Comparison of ENCODE assay signal across 8 cellular contexts in the genomic region with DNA sequence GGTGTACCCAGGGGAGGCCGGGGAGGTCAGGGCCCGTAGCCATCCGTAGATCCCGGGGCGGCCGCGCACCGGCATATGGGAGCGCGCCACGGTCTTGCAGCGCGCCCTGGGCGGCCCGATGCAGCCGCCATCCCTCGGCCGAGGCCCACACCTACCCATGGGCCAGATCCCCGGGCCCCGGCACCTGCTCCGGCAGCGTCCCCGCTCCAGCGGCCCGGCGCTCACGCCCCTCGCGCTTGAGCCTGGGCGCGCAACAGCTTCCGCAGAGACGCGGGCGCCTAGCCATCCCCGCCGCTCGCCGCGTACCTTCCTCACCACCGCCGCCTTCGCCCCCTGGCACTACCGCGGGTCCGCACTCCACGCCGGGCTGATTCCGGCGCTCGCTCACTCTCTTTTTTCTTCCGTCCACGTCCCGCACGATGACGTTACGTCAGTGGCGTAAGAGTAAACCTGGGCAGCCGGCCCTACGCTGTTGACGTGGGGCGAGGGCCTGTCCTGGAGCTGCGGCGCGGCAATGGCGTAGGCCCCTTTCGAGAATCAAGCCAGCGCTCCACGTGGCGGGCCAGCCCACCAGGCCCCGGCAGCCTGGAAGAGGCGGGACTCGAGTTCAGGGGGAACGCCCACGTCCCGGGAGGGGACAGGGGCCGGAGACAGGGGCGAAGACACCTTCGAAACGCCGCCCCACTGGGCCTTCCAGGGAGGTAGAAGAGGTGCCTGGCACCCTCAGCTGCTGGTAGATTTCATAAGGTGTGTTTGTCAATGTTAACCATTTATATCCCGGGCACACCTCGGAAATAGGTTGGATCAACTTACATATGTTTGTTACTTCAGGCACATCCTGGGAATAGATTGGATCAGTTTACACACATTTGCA. TPM values are rescaled to one million over a fixed set of nuclear protein-coding genes. Genes with fewer than 3 reads are reported as not detected.
DNase-seq lines count a peak whose midpoint lies in the region; ATAC-seq, FAIRE-seq and TF ChIP-seq lines count a peak whose summit lies in the region.

A gene (minus strand): TSS at position 421 of the 874 bp plus-strand sequence. CDS start 3,334 bp downstream, outside the sequence.

- H3K9ac ChIP-seq in OCI-LY3 (ENCODE audit: low read length) (peak within 1 kb of the TSS; percentile 84), endothelial cell of umbilical vein (replicated peaks; ENCODE audit: extremely low read depth, insufficient read depth, low read length) (peak within 1 kb of the TSS; percentile 87)

- H3K4me3 Mint-ChIP-seq in Calu3 (ENCODE audit: low read depth, unreplicated experiment) = peak within 1 kb of the TSS; percentile 100

- DNase-seq in Calu3 (peak; percentile 86), HT-29 (ENCODE audit: low spot score) (peak; percentile 92), endothelial cell of umbilical vein (ENCODE audit: low read depth, low spot score) (peak; percentile 93), middle frontal gyrus (ENCODE audit: extremely low spot score, low spot score) (peak; percentile 77)
- DNase-seq in activated CD8-positive, alpha-beta memory T cell treated with anti-CD3 and anti-CD28 coated beads, Interleukin-2, amount 50 U/mL, for 4 hours = peak; percentile 95
- DNase-seq in stimulated activated CD8-positive, alpha-beta memory T cell treated with anti-CD3 and anti-CD28 coated beads, Interleukin-2, amount 100 ng/mL, for 1 hour (ENCODE audit: low read depth in 2 of 2) = peak; percentile 85 to 86

- dilution Hi-C loops in endothelial cell of umbilical vein (cut with MboI; ENCODE audit: extremely low pct_ligation_motif_present, low sequenced_read_pairs) = no loop called here

- H3K4me2 ChIP-seq in OCI-LY3 (ENCODE audit: low read length) (peak within 1 kb of the TSS; percentile 94), endothelial cell of umbilical vein (ENCODE audit: insufficient read depth, low read length) (peak within 1 kb of the TSS; percentile 97)

- H3K79me2 ChIP-seq in OCI-LY3 (ENCODE audit: low read length) = peaks cover 36% of the 10 kb centered on the region
- H3K79me2 ChIP-seq in endothelial cell of umbilical vein (ENCODE audit: control insufficient read depth, insufficient read depth, low read length) = peaks cover 33% of the 10 kb centered on the region

- intact Hi-C loops in Calu3 (cut with micrococcal nuclease; ENCODE audit: unreplicated experiment) = no loop called here
- intact Hi-C loops in endothelial cell of umbilical vein (cut with micrococcal nuclease) = loop anchor here (1.0 to 2.0 kb wide), 3 partner anchors 38 to 209 kb away; a partner anchor contains a TSS

- no peaks in the 10 kb centered on the region for H3K9me1 ChIP-seq in endothelial cell of umbilical vein (replicated peaks; ENCODE audit: control insufficient read depth, extremely low read depth, insufficient read depth, low read length)

- no TSS peak for BruUV-seq in Calu3 (replicated peaks; lab: Mats Ljungman, UMichigan)
- no TSS peak for BruUV-seq in endothelial cell of umbilical vein (replicated peaks; lab: Mats Ljungman, UMichigan)

- peak within 1 kb of the TSS; percentile 42 for H3K27ac ChIP-seq in OCI-LY3 (ENCODE audit: low read length)
- H3K27ac ChIP-seq in endothelial cell of umbilical vein (ENCODE audit: insufficient read depth, low read depth, low read length) = peak within 1 kb of the TSS; percentile 64

- TF ChIP-seq CTCF in Calu3 (IDR thresholded peaks at IDR 0.05; ENCODE audit: unreplicated experiment) (no peak), OCI-LY3 (IDR thresholded peaks at IDR 0.05; ENCODE audit: low read depth, low read length) (no peak), endothelial cell of umbilical vein (IDR thresholded peaks at IDR 0.05; ENCODE audit: extremely low read depth in 1 of 2, insufficient read depth in 1 of 2, low read depth in 1 of 2, low read length in 2 of 2) (no peak)

- ATAC-seq in GM21360 (IDR thresholded peaks at IDR 0.05; ENCODE audit: unreplicated experiment) = peak; percentile 83

- no peaks in the 10 kb centered on the region for H3K27me3 Mint-ChIP-seq in Calu3 (ENCODE audit: unreplicated experiment)

- H3K36me3 Mint-ChIP-seq in Calu3 (ENCODE audit: insufficient read depth, unreplicated experiment) = peaks cover 33% of the 10 kb centered on the region

- peak within 1 kb of the TSS; percentile 96 for H3K27ac Mint-ChIP-seq in Calu3 (ENCODE audit: unreplicated experiment)

- H3K4me1 ChIP-seq in OCI-LY3 (ENCODE audit: low read length) = peaks cover 11% of the 10 kb centered on the region
- peaks cover 11% of the 10 kb centered on the region for H3K4me1 ChIP-seq in endothelial cell of umbilical vein (ENCODE audit: control insufficient read depth, extremely low read depth, insufficient read depth, low read length)

- H3K9me3 Mint-ChIP-seq in Calu3 (ENCODE audit: low read depth, unreplicated experiment) = no peaks in the 10 kb centered on the region

- no peaks in the 10 kb centered on the region for H4K20me1 ChIP-seq in OCI-LY3 (ENCODE audit: insufficient read depth, low read length)
- no peaks in the 10 kb centered on the region for H4K20me1 ChIP-seq in endothelial cell of umbilical vein (replicated peaks; ENCODE audit: control insufficient read depth, extremely low read depth, insufficient read depth, low read length)

- no peaks in the 10 kb centered on the region for H3K27me3 ChIP-seq in OCI-LY3 (ENCODE audit: low read depth, low read length)
- H3K27me3 ChIP-seq in endothelial cell of umbilical vein (ENCODE audit: control insufficient read depth in 2 of 2, insufficient read depth in 2 of 2, low read length in 2 of 2) = no peaks in the 10 kb centered on the region

- peak within 1 kb of the TSS; percentile 75 for H2AFZ ChIP-seq in OCI-LY3 (ENCODE audit: low read depth, low read length)
- H2AFZ ChIP-seq in endothelial cell of umbilical vein (ENCODE audit: low read depth, low read length) = peak within 1 kb of the TSS; percentile 72

- FAIRE-seq in endothelial cell of umbilical vein (lab: Jason Lieb, UNC) = peak; percentile 86

- peak within 1 kb of the TSS; percentile 97 for H3K4me3 ChIP-seq in OCI-LY3 (ENCODE audit: low read length)
- peak within 1 kb of the TSS; percentile 73 to 93 (median 89) for H3K4me3 ChIP-seq in endothelial cell of umbilical vein (replicated peaks in 1 of 3; ENCODE audit: insufficient read depth in 1 of 3, low read depth in 1 of 3, low read length in 3 of 3)

- H3K36me3 ChIP-seq in OCI-LY3 (replicated peaks; ENCODE audit: low read depth, low read length) = peaks cover 19% of the 10 kb centered on the region
- H3K36me3 ChIP-seq in endothelial cell of umbilical vein (ENCODE audit: control insufficient read depth in 2 of 2, extremely low read depth in 1 of 2, insufficient read depth in 2 of 2, low read length in 2 of 2) = peaks cover 4 to 5% of the 10 kb centered on the region in 2 experiments

- CTCF ChIA-PET in Calu3 (lab: Charles Lee) = interaction anchor here (0.5 to 0.6 kb wide), 2 partner anchors 37 to 447 kb away, joined by 3 read pairs; a partner anchor contains a TSS
- CTCF ChIA-PET in endothelial cell of umbilical vein (lab: Charles Lee) = interaction anchor here (0.7 to 3.6 kb wide), 2 partner anchors 38 to 1027 kb away, joined by 3 to 22 read pairs; a partner anchor contains a TSS

- peak; percentile 78 for TF ChIP-seq POLR2A in endothelial cell of umbilical vein (IDR thresholded peaks at IDR 0.05; ENCODE audit: low read depth, low read length)

- H3K4me1 Mint-ChIP-seq in Calu3 (ENCODE audit: low read depth, unreplicated experiment) = no peaks in the 10 kb centered on the region

- no peaks in the 10 kb centered on the region for H3K9me3 ChIP-seq in OCI-LY3 (ENCODE audit: insufficient read depth, low read length)
- no peaks in the 10 kb centered on the region for H3K9me3 ChIP-seq in endothelial cell of umbilical vein (replicated peaks; ENCODE audit: control insufficient read depth, insufficient read depth, low read length)

- POLR2A ChIA-PET in endothelial cell of umbilical vein (lab: Charles Lee) = no interaction called here

TF ChIP-seq in endothelial cell of umbilical vein, 7 proteins besides CTCF, POLR2A, EP300 and RAD21:
- TF ChIP-seq MYC (IDR thresholded peaks at IDR 0.05; ENCODE audit: low read depth, low read length) (no peak), FOS (IDR thresholded peaks at IDR 0.05; ENCODE audit: borderline replicate concordance, insufficient read depth, low read length) (no peak), JUN (IDR thresholded peaks at IDR 0.05; ENCODE audit: borderline replicate concordance, insufficient read depth, insufficient read length, low read depth) (no peak), GATA2 (IDR thresholded peaks at IDR 0.05; ENCODE audit: insufficient read depth, insufficient read length, low read depth, low read length) (no peak), POLR2AphosphoS5 (IDR thresholded peaks at IDR 0.05; ENCODE audit: insufficient read depth, low read depth, low read length) (peak; percentile 54), EZH2 (IDR thresholded peaks at IDR 0.05; ENCODE audit: borderline replicate concordance, low read depth, low read length, severe bottlenecking) (no peak)
- TF ChIP-seq, protein P1, sequence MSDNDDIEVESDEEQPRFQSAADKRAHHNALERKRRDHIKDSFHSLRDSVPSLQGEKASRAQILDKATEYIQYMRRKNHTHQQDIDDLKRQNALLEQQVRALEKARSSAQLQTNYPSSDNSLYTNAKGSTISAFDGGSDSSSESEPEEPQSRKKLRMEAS (IDR thresholded peaks at IDR 0.05; ENCODE audit: insufficient read depth, insufficient read length) = peak; percentile 74

RNA-seq across cellular contexts. Expression of the gene that starts here (rescaled TPM):
- 50.1 and 55.8 TPM in 2 replicates for total RNA-seq in Calu3 (2022)
- total RNA-seq in HT-29 (2014; rRNA removed; shearing (Covaris generic)) = 108 and 110 TPM in 2 replicates
- total RNA-seq in endothelial cell of umbilical vein = 88.9 and 92.6 TPM in 2 replicates
- polyA plus RNA-seq in endothelial cell of umbilical vein = 48.6 and 53.2 TPM in 2 replicates
- 49.5 and 53.0 TPM in 2 replicates for polyA plus RNA-seq in endothelial cell of umbilical vein (2011; cell fraction: cytosol; rRNA removed)
- polyA plus RNA-seq in endothelial cell of umbilical vein (2011; cell fraction: nucleus; rRNA removed) = 87.9 and 97.7 TPM in 2 replicates
- polyA plus RNA-seq in endothelial cell of umbilical vein (2012) = 80.4 and 82.9 TPM in 2 replicates
- 176 and 180 TPM in 2 replicates for polyA minus RNA-seq in endothelial cell of umbilical vein
- polyA minus RNA-seq in endothelial cell of umbilical vein (2011; cell fraction: cytosol; rRNA and poly(A)+ RNA removed) = 46.5 TPM
- 38.9 and 42.9 TPM in 2 replicates for polyA minus RNA-seq in endothelial cell of umbilical vein (2011; cell fraction: nucleus; rRNA and poly(A)+ RNA removed)

Comparison
In these comparisons a context has a peak if more than half of its experiments do, and no peak if none do; other contexts are left out.
1. Peak in every context shown above with its lines: DNase-seq, ATAC-seq, H3K4me3 ChIP-seq and H3K27ac ChIP-seq.